Comparison of ENCODE assay signal across 28 cellular contexts in the genomic region with DNA sequence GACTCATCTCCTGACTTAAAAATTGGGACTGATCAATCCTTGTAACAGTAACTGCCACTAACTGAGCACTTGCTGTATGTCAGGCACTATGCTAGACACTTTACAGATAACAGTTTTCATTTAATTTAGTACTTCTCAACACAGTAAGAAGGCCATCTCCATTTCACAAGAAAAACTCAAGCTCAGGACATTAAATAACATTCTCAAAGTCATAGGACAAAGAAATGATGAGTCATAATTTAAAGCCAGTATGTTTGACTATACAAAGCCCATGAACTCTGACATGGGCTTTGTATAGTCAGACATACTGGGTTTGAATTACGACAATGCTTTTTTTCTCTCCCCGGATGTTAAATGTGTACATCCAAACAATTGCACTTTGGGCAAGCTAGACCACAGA. TPM values are rescaled to one million over a fixed set of nuclear protein-coding genes. Genes with fewer than 3 reads are reported as not detected.
"Had no signal": no experiment of that assay in that cellular context is flagged by ENCODE, and none has a peak within 500 bp of the region (broad histone marks: within the 10 kb centered on the region; RNA-seq: fewer than 3 reads in every experiment).

No MANE protein-coding gene starts in this region.

- ATAC-seq: activated CD8-positive, alpha-beta memory T cell treated with anti-CD3 and anti-CD28 coated beads, Interleukin-2, amount 10 ng/mL, durations not matched to agents 7 days and 5 days; activated naive CD8-positive, alpha-beta T cell treated with anti-CD3 and anti-CD28 coated beads, Interleukin-2, amount 50 U/mL, for 24 hours had no signal

- H3K4me1 ChIP-seq: SJSA1 had no signal

- DNase-seq: activated B cell treated with CpG ODN at 0.5 μM for 24 hours; activated CD4-positive, alpha-beta memory T cell treated with anti-CD3 and anti-CD28 coated beads, Interleukin-2, amount 10 ng/mL, durations not matched to agents 7 days and 5 days; activated CD4-positive, alpha-beta T cell treated with anti-CD3 and anti-CD28 coated beads for 4 hours; activated CD4-positive, CD25-positive, alpha-beta regulatory T cell treated with anti-CD3 and anti-CD28 coated beads, Interleukin-2, amount 50 U/mL, for 72 hours; activated CD8-positive, alpha-beta memory T cell treated with anti-CD3 and anti-CD28 coated beads for 24 hours; activated CD8-positive, alpha-beta memory T cell treated with anti-CD3 and anti-CD28 coated beads, Interleukin-2, amount 10 ng/mL, durations not matched to agents 7 days and 5 days; activated CD8-positive, alpha-beta memory T cell treated with anti-CD3 and anti-CD28 coated beads, Interleukin-2, amount 50 U/mL, for 48 hours; activated effector memory CD4-positive, alpha-beta T cell treated with Interleukin-2 at 50 U/mL for 16 hours; activated naive CD4-positive, alpha-beta T cell treated with anti-CD3 and anti-CD28 coated beads, Interleukin-2, amount 10 ng/mL, durations not matched to agents 7 days and 5 days; activated naive CD8-positive, alpha-beta T cell treated with anti-CD3 and anti-CD28 coated beads, Interleukin-2, amount 50 U/mL, for 24 hours; activated T-cell treated with anti-CD3 and anti-CD28 coated beads, Interleukin-2, amount 50 U/mL, for 48 hours; amniotic stem cell; aorta; brain microvascular endothelial cell; central memory CD4-positive, alpha-beta T cell; NCI-H1105; NCI-H1417 treated with DMSO at 0.1 percent for 48 hours; NCI-H187 treated with DMSO at 0.1 percent for 48 hours; NCI-H2081; NCI-H226; NCI-H524 treated with DMSO at 0.1 percent for 48 hours; SHP77 treated with DMSO at 0.1 percent for 48 hours; SK-N-SH had no signal

- H3K36me3 ChIP-seq: brain microvascular endothelial cell, SJSA1 had no signal

- H3K27ac ChIP-seq: brain microvascular endothelial cell, SJSA1 had no signal

- H3K9me3 ChIP-seq: SJSA1, SK-N-SH had no signal

- H3K4me3 ChIP-seq: SJSA1 had no signal

- FAIRE-seq: colon, TTC549 had no signal

- H3K4me2 ChIP-seq: SK-N-SH had no signal

- H3K9ac ChIP-seq: SK-N-SH had no signal

- H3K27me3 ChIP-seq: brain microvascular endothelial cell had no signal

RNA-seq across cellular contexts. Expression of a gene that starts 9.3 kb away (rescaled TPM):
- total RNA-seq: activated B cell treated with CpG ODN at 0.5 μM for 24 hours; activated CD8-positive, alpha-beta memory T cell treated with anti-CD3 and anti-CD28 coated beads, Interleukin-2, amount 10 ng/mL, durations not matched to agents 7 days and 5 days; M059J; RPMI7951 had no signal
